In the genomic region with DNA sequence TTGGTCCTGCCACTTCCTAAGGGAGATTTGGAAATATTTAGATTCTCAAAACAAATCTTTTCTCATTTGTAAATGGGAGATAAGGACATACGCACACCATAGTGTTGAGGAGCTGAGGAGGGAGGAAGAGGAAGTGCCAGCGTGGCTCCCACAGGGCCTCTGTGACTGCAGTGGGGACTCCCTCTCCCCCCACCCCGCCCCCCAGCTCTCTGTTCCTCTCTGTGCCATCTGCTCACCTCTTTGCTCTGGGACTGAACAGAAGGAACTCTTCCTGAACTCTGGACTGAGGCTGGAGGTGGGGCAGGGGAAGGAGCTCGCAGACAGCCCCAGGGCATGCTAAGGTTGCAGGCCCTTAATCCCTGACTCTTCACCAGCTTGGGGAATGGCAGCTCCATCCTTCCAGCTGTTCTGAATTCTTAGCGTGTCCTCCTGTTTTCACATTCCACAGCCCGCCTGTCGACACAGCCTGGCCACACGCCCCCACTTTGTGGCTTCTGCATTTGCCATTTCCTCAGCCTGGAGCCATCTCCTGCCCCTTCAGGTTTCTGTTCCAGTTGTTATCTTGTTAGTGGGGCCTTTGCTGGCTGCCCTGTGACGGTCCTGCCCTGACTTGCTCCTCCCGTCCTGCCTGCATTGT, we compare ENCODE assay signal across 10 cellular contexts. TPM values are rescaled to one million over a fixed set of nuclear protein-coding genes. Genes with fewer than 3 reads are reported as not detected.
DNase-seq lines count a peak whose midpoint lies in the region; ATAC-seq and TF ChIP-seq lines count a peak whose summit lies in the region.
"Had no signal": no experiment of that assay in that cellular context is flagged by ENCODE, and none has a peak within 500 bp of the region (broad histone marks: within the 10 kb centered on the region; RNA-seq: fewer than 3 reads in every experiment).

No MANE protein-coding gene starts in this region.

- no peaks in the 10 kb centered on the region for H3F3A ChIP-seq in PC-9 (ENCODE audit: insufficient read depth, low read depth)

- H3K4me3 ChIP-seq in NT2/D1 (ENCODE audit: insufficient read length, low read depth): no peak overlapping the region
- H3K4me3 ChIP-seq in PC-9: no peak overlapping the region
- H3K4me3 ChIP-seq in ascending aorta: no peak overlapping the region
- H3K4me3 ChIP-seq: body of pancreas, HAP-1 had no signal

- POLR2A ChIA-PET in PC-9 (lab: Charles Lee; ENCODE audit: unreplicated experiment): no interaction called here

- H3K79me2 ChIP-seq in PC-9 (ENCODE audit: low read depth): no peaks in the 10 kb centered on the region

- CTCF ChIA-PET in PC-9 (lab: Charles Lee): no interaction called here
- CTCF ChIA-PET in Calu3 (lab: Charles Lee): interaction anchor here (0.6 to 1.2 kb wide), 2 partner anchors 16 to 1762 kb away, joined by 3 read pairs; no protein-coding TSS in a partner anchor

- H3K27me3 Mint-ChIP-seq in dendritic cell treated with granulocyte-macrophage colony-stimulating factor and Interleukin-4, amounts not matched to agents 40 ng/mL and 50 ng/mL, for 4 days: no peaks in the 10 kb centered on the region
- no peaks in the 10 kb centered on the region for H3K27me3 Mint-ChIP-seq in Calu3 (ENCODE audit: unreplicated experiment)

- H3K4me2 ChIP-seq in PC-9: no peak overlapping the region

- H3K36me3 Mint-ChIP-seq in dendritic cell treated with granulocyte-macrophage colony-stimulating factor and Interleukin-4, amounts not matched to agents 40 ng/mL and 50 ng/mL, for 4 days (ENCODE audit: low read depth): peaks cover 99% of the 10 kb centered on the region
- peaks cover 88% of the 10 kb centered on the region for H3K36me3 Mint-ChIP-seq in Calu3 (ENCODE audit: insufficient read depth, unreplicated experiment)

- H3K4me1 ChIP-seq in NT2/D1 (ENCODE audit: insufficient read depth, insufficient read length): peaks cover 13% of the 10 kb centered on the region
- H3K4me1 ChIP-seq in PC-9 (replicated peaks; ENCODE audit: insufficient read depth): no peaks in the 10 kb centered on the region
- H3K4me1 ChIP-seq in ascending aorta: no peaks in the 10 kb centered on the region
- H3K4me1 ChIP-seq: body of pancreas, HAP-1 had no signal

- H3K27ac ChIP-seq in PC-9 (no peak overlapping the region), ascending aorta (no peak overlapping the region)
- H3K27ac ChIP-seq: body of pancreas had no signal

- no peaks in the 10 kb centered on the region; the same call in 1 of the 2 replicates for H4K20me1 ChIP-seq in PC-9 (ENCODE audit: insufficient read depth)

- H3K9me3 ChIP-seq in NT2/D1 (ENCODE audit: insufficient read depth, low read length): no peaks in the 10 kb centered on the region
- no peaks in the 10 kb centered on the region for H3K9me3 ChIP-seq in PC-9 (ENCODE audit: insufficient read depth, low read depth)
- no peaks in the 10 kb centered on the region for H3K9me3 ChIP-seq in ascending aorta
- H3K9me3 ChIP-seq: body of pancreas, HAP-1 had no signal

- peak overlapping the region; percentile 95 for H3K27ac Mint-ChIP-seq in dendritic cell treated with granulocyte-macrophage colony-stimulating factor and Interleukin-4, amounts not matched to agents 40 ng/mL and 50 ng/mL, for 4 days
- H3K27ac Mint-ChIP-seq in Calu3 (ENCODE audit: unreplicated experiment): no peak overlapping the region

- H3K4me3 Mint-ChIP-seq in dendritic cell treated with granulocyte-macrophage colony-stimulating factor and Interleukin-4, amounts not matched to agents 40 ng/mL and 50 ng/mL, for 4 days: peak overlapping the region; percentile 65
- no peak overlapping the region for H3K4me3 Mint-ChIP-seq in Calu3 (ENCODE audit: low read depth, unreplicated experiment)

- peaks cover 33% of the 10 kb centered on the region for H3K4me1 Mint-ChIP-seq in dendritic cell treated with granulocyte-macrophage colony-stimulating factor and Interleukin-4, amounts not matched to agents 40 ng/mL and 50 ng/mL, for 4 days (ENCODE audit: low read depth)
- H3K4me1 Mint-ChIP-seq in Calu3 (ENCODE audit: low read depth, unreplicated experiment): no peaks in the 10 kb centered on the region

- BruUV-seq in PC-9 (replicated peaks; lab: Mats Ljungman, UMichigan) (no TSS peak), Calu3 (replicated peaks; lab: Mats Ljungman, UMichigan) (no TSS peak)

- intact Hi-C loops in dendritic cell treated with granulocyte-macrophage colony-stimulating factor and Interleukin-4, amounts not matched to agents 40 ng/mL and 50 ng/mL, for 4 days (cut with micrococcal nuclease): loop anchor here (1.0 to 5.0 kb wide), 2 partner anchors 11 to 47 kb away; a partner anchor contains a TSS
- intact Hi-C loops in PC-9 (cut with micrococcal nuclease; ENCODE audit: unreplicated experiment): no loop called here
- intact Hi-C loops in ascending aorta (cut with DNase I): no loop called here
- intact Hi-C loops in Calu3 (cut with micrococcal nuclease; ENCODE audit: unreplicated experiment): no loop called here

- no peaks in the 10 kb centered on the region for H3K9me3 Mint-ChIP-seq in dendritic cell treated with granulocyte-macrophage colony-stimulating factor and Interleukin-4, amounts not matched to agents 40 ng/mL and 50 ng/mL, for 4 days
- no peaks in the 10 kb centered on the region for H3K9me3 Mint-ChIP-seq in Calu3 (ENCODE audit: low read depth, unreplicated experiment)

- H3K9ac ChIP-seq in NT2/D1 (ENCODE audit: insufficient read length, low read depth): peak overlapping the region; percentile 18

- H3K9me2 ChIP-seq in PC-9 (ENCODE audit: insufficient read depth): no peaks in the 10 kb centered on the region

- no peak overlapping the region for H2AFZ ChIP-seq in PC-9

- no peak for ATAC-seq in GM21825 (IDR thresholded peaks at IDR 0.05; ENCODE audit: unreplicated experiment)
- ATAC-seq: body of pancreas had no signal

- peak; percentile 76 for DNase-seq in GF-D8 (lab: John Stamatoyannopoulos, UW)
- peak; percentile 55 for DNase-seq in NT2/D1 (ENCODE audit: low read depth, low spot score)
- DNase-seq in pons (ENCODE audit: low spot score): peak; percentile 52
- no peak for DNase-seq in PC-9
- no peak for DNase-seq in ascending aorta (ENCODE audit: low spot score in 2 of 2)
- DNase-seq in Calu3: no peak

- TF ChIP-seq CTCF in PC-9 (conservative IDR thresholded peaks at IDR 0.05): no peak
- no peak for TF ChIP-seq CTCF in ascending aorta (IDR thresholded peaks at IDR 0.05)
- no peak for TF ChIP-seq CTCF in Calu3 (IDR thresholded peaks at IDR 0.05; ENCODE audit: unreplicated experiment)

- H3K36me3 ChIP-seq in NT2/D1 (ENCODE audit: insufficient read depth, insufficient read length, low read length) (peaks cover 83% of the 10 kb centered on the region), PC-9 (ENCODE audit: low read depth) (peaks cover 35% of the 10 kb centered on the region), ascending aorta (peaks cover 81 to 86% of the 10 kb centered on the region in 2 donors)

- H3K27me3 ChIP-seq in NT2/D1 (ENCODE audit: insufficient read depth, insufficient read length): no peaks in the 10 kb centered on the region
- H3K27me3 ChIP-seq in PC-9 (ENCODE audit: insufficient read depth, low read depth): no peaks in the 10 kb centered on the region
- no peaks in the 10 kb centered on the region for H3K27me3 ChIP-seq in ascending aorta
- H3K27me3 ChIP-seq: body of pancreas had no signal

RNA-seq across cellular contexts. Expression of a gene that starts 11.5 kb away (rescaled TPM):
- total RNA-seq in PC-9 (2021) (50.6 and 64.4 TPM in 2 replicates), ascending aorta (17.3 TPM), Calu3 (2022) (87.3 and 96.0 TPM in 2 replicates)

RNA-seq across cellular contexts. Expression of a gene that starts 42.6 kb away (rescaled TPM):
- 127 and 153 TPM in 2 replicates for total RNA-seq in PC-9 (2021)
- total RNA-seq in ascending aorta: 59.3 TPM
- total RNA-seq in Calu3 (2022): 147 and 155 TPM in 2 replicates

RNA-seq across cellular contexts. Expression of a gene that starts 47.2 kb away (rescaled TPM):
- total RNA-seq in PC-9 (2021) (24.1 and 29.7 TPM in 2 replicates), ascending aorta (49.1 TPM), Calu3 (2022) (94.1 and 156 TPM in 2 replicates)

Comparison
In these comparisons a context has a peak if more than half of its experiments do, and no peak if none do; other contexts are left out.
1. DNase-seq: peak in GF-D8 (single experiment), NT2/D1 (single experiment) and pons (single experiment); none in PC-9 (0 of 2), ascending aorta (0 of 2) and Calu3 (single experiment).